Comparison of ENCODE assay signal across 11 cellular contexts in genomic region chr3:58048301-58048700, GRCh38. TPM values are rescaled to one million over a fixed set of nuclear protein-coding genes. Genes with fewer than 3 reads are reported as not detected.
DNase-seq lines count a peak whose midpoint lies in the region; ATAC-seq and TF ChIP-seq lines count a peak whose summit lies in the region.
"Had no signal": no experiment of that assay in that cellular context is flagged by ENCODE, and none has a peak within 500 bp of the region (broad histone marks: within the 10 kb centered on the region; RNA-seq: fewer than 3 reads in every experiment).

No MANE protein-coding gene starts in this region.

- no peaks in the 10 kb centered on the region for H3K27me3 Mint-ChIP-seq in activated naive CD8-positive, alpha-beta T cell
- H3K27me3 Mint-ChIP-seq in activated naive CD8-positive, alpha-beta T cell treated with anti-CD3 and anti-CD28 coated beads for 36 hours: no peaks in the 10 kb centered on the region
- H3K27me3 Mint-ChIP-seq in T-cell: no peaks in the 10 kb centered on the region

- H3K4me3 Mint-ChIP-seq in activated naive CD8-positive, alpha-beta T cell: no peak overlapping the region
- no peak overlapping the region for H3K4me3 Mint-ChIP-seq in activated naive CD8-positive, alpha-beta T cell treated with anti-CD3 and anti-CD28 coated beads for 36 hours
- H3K4me3 Mint-ChIP-seq in T-cell: no peak overlapping the region

- peaks cover 16 to 29% of the 10 kb centered on the region in 2 donors for H3K4me1 ChIP-seq in lung (ENCODE audit: control insufficient read depth in 2 of 2, insufficient read depth in 2 of 2, low read length in 2 of 2)
- H3K4me1 ChIP-seq in upper lobe of left lung: peaks cover 37 to 64% (median 54%) of the 10 kb centered on the region in 4 donors

- peaks cover 60% of the 10 kb centered on the region for H3K4me1 Mint-ChIP-seq in activated naive CD8-positive, alpha-beta T cell (ENCODE audit: low read depth)
- H3K4me1 Mint-ChIP-seq in activated naive CD8-positive, alpha-beta T cell treated with anti-CD3 and anti-CD28 coated beads for 36 hours: peaks cover 50% of the 10 kb centered on the region
- H3K4me1 Mint-ChIP-seq in T-cell: peaks cover 39 to 58% (median 40%) of the 10 kb centered on the region in 3 donors

- TF ChIP-seq CTCF in lung (IDR thresholded peaks at IDR 0.05; ENCODE audit: control extremely low read depth, extremely low read depth): no peak
- no peak for TF ChIP-seq CTCF in upper lobe of left lung (IDR thresholded peaks at IDR 0.05)

- H3K4me3 ChIP-seq in lung (no peak overlapping the region), upper lobe of left lung (no peak overlapping the region)
- H3K4me3 ChIP-seq: MG63 had no signal

- H3K9me3 Mint-ChIP-seq in activated naive CD8-positive, alpha-beta T cell (ENCODE audit: low read depth): no peaks in the 10 kb centered on the region
- no peaks in the 10 kb centered on the region for H3K9me3 Mint-ChIP-seq in activated naive CD8-positive, alpha-beta T cell treated with anti-CD3 and anti-CD28 coated beads for 36 hours
- no peaks in the 10 kb centered on the region for H3K9me3 Mint-ChIP-seq in T-cell

- DNase-seq in activated naive CD8-positive, alpha-beta T cell treated with anti-CD3 and anti-CD28 coated beads for 36 hours: no peak
- peak; percentile 85 to 93 for DNase-seq in dermis microvascular lymphatic vessel endothelial cell (ENCODE audit: low read depth in 2 of 2)
- DNase-seq in lung (ENCODE audit: low spot score): peak; percentile 65
- DNase-seq in upper lobe of left lung: peak in 1 of 2 donors; percentile 88
- no peak for DNase-seq in HPDE6-E6E7 (ENCODE audit: extremely low spot score)
- no peak for DNase-seq in T-cell
- DNase-seq: effector memory CD4-positive, alpha-beta T cell; SHP77 had no signal

- ATAC-seq in lung (ENCODE audit: insufficient read depth, low FRiP score) (peak; percentile 10), upper lobe of left lung (ENCODE audit: low FRiP score in 2 of 2) (peak; percentile 4 to 76), T-cell (replicated peaks in 1 of 4) (no peak), GM21381 (IDR thresholded peaks at IDR 0.05; ENCODE audit: unreplicated experiment) (no peak)

- no peaks in the 10 kb centered on the region for H3K27me3 ChIP-seq in lung (ENCODE audit: control insufficient read depth, insufficient read depth)
- H3K27me3 ChIP-seq in upper lobe of left lung: no peaks in the 10 kb centered on the region
- H3K27me3 ChIP-seq: MG63 had no signal

- peak overlapping the region; percentile 37 for H3K27ac Mint-ChIP-seq in activated naive CD8-positive, alpha-beta T cell
- H3K27ac Mint-ChIP-seq in activated naive CD8-positive, alpha-beta T cell treated with anti-CD3 and anti-CD28 coated beads for 36 hours: no peak overlapping the region
- H3K27ac Mint-ChIP-seq in T-cell: no peak overlapping the region

- POLR2A ChIA-PET in T-cell (lab: Charles Lee): interaction anchor here in 1 of 2 donors (0.5 kb wide), 1 partner anchor 33 kb away, joined by 5 read pairs; no protein-coding TSS in a partner anchor

- H3K36me3 Mint-ChIP-seq in activated naive CD8-positive, alpha-beta T cell: peaks cover 6% of the 10 kb centered on the region
- H3K36me3 Mint-ChIP-seq in activated naive CD8-positive, alpha-beta T cell treated with anti-CD3 and anti-CD28 coated beads for 36 hours: no peaks in the 10 kb centered on the region
- H3K36me3 Mint-ChIP-seq in T-cell: peaks cover 12% of the 10 kb centered on the region

- H3K9me3 ChIP-seq in lung (ENCODE audit: control insufficient read depth in 2 of 2, insufficient read depth in 1 of 2, low read length in 1 of 2) (no peaks in the 10 kb centered on the region), upper lobe of left lung (no peaks in the 10 kb centered on the region)
- H3K9me3 ChIP-seq: MG63 had no signal

- TF ChIP-seq EP300 in upper lobe of left lung (IDR thresholded peaks at IDR 0.05): peak in 2 of 4 donors; percentile 55 to 94

- H3K27ac ChIP-seq in lung (ENCODE audit: low read depth in 1 of 2, low read length in 1 of 2) (peak overlapping the region; percentile 43 to 48), upper lobe of left lung (peak overlapping the region; percentile 67 to 80 (median 73))

- 30 to 32% methylated on average over 4 of the region's 4 CpGs for WGBS in lung, 2 donors
- WGBS in upper lobe of left lung, 2 donors: 27 to 53% methylated on average over 4 of the region's 4 CpGs

- CTCF ChIA-PET in T-cell (lab: Charles Lee): no interaction called here

- TF ChIP-seq POLR2A in upper lobe of left lung (IDR thresholded peaks at IDR 0.05): no peak

- H3K36me3 ChIP-seq in lung (ENCODE audit: control insufficient read depth in 2 of 2, insufficient read depth in 2 of 2, low read length in 2 of 2) (no peaks in the 10 kb centered on the region), upper lobe of left lung (no peaks in the 10 kb centered on the region)

RNA-seq across cellular contexts. Expression of gene FLNB, which starts 40.1 kb away (rescaled TPM):
- 10 to 100 TPM; 23.2 to 27.4 TPM for total RNA-seq in activated naive CD8-positive, alpha-beta T cell treated with anti-CD3 and anti-CD28 coated beads for 36 hours
- total RNA-seq in dermis microvascular lymphatic vessel endothelial cell (297 and 366 TPM in 2 replicates), lung (100 to 1,000 TPM; 115 to 122 TPM), upper lobe of left lung (100 to 1,000 TPM; 101 to 193 (median 127) TPM), T-cell (10 to 100 TPM; 37.0 to 79.7 (median 39.4) TPM)
- 10 to 100 TPM; 32.4 to 72.2 TPM for polyA plus RNA-seq in lung

Comparison
In these comparisons a context has a peak if more than half of its experiments do, and no peak if none do; other contexts are left out.
1. DNase-seq: peak in dermis microvascular lymphatic vessel endothelial cell (2 of 2) and lung (single experiment); none in activated naive CD8-positive, alpha-beta T cell treated with anti-CD3 and anti-CD28 coated beads for 36 hours (single experiment), HPDE6-E6E7 (single experiment) and T-cell (0 of 34).
2. ATAC-seq: peak in lung (single experiment) and upper lobe of left lung (2 of 2); none in T-cell (0 of 4) and GM21381 (single experiment).